Comparison of ENCODE assay signal across 14 cellular contexts in the genomic region with DNA sequence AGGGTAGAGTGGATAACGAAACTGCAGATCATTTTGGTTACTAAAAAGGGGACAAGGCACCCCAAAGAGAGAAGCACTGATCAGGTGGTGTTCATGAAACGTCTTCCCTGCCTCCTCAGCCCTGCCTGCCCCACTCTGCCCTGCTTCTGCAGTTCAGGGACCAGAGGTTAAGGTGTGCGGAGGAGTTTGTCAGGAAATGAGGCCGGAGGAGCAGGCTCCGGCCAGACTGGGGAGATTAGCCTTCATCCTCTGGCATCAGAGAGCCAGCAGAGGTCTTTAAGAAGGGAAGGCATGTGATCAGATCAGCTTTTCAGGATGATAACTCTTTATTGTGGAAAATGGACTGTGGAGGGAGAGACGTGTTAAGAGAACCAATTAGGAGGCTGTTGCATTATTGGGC.
DNase-seq lines count a peak whose midpoint lies in the region; TF ChIP-seq lines count a peak whose summit lies in the region.
"Had no signal": no experiment of that assay in that cellular context is flagged by ENCODE, and none has a peak within 500 bp of the region (broad histone marks: within the 10 kb centered on the region; RNA-seq: fewer than 3 reads in every experiment).

No MANE protein-coding gene starts in this region.

- TF ChIP-seq CTCF in CD14-positive monocyte (IDR thresholded peaks at IDR 0.05) (no peak), nephron progenitor cell (IDR thresholded peaks at IDR 0.05) (no peak)

- peaks cover 0 to 3% (median 0%) of the 10 kb centered on the region in 3 donors for H3K27me3 Mint-ChIP-seq in CD14-positive monocyte (ENCODE audit: low read depth in 3 of 3)
- H3K27me3 Mint-ChIP-seq in nephron progenitor cell (ENCODE audit: low read depth, poor library complexity) = no peaks in the 10 kb centered on the region

- H3K9me3 Mint-ChIP-seq in CD14-positive monocyte = peaks cover 0 to 3% (median 0%) of the 10 kb centered on the region in 7 donors
- H3K9me3 Mint-ChIP-seq in nephron progenitor cell = peaks cover 18% of the 10 kb centered on the region

- H3K27ac Mint-ChIP-seq in CD14-positive monocyte (peak overlapping the region in 5 of 7 donors; percentile 13 to 74 (median 40)), nephron progenitor cell (peak overlapping the region; percentile 74)

- H3K36me3 Mint-ChIP-seq in CD14-positive monocyte (no peaks in the 10 kb centered on the region), nephron progenitor cell (ENCODE audit: low read depth) (no peaks in the 10 kb centered on the region)

- intact Hi-C loops in CD14-positive monocyte (cut with micrococcal nuclease) = loop anchor here in 1 of 2 donors (5.0 kb wide), 1 partner anchor 43 kb away; no protein-coding TSS in a partner anchor

- DNase-seq in CD14-positive monocyte (ENCODE audit: low spot score) (no peak), NCI-H226 (peak; percentile 21), dermis blood vessel endothelial cell (peak; percentile 33), nephron progenitor cell (peak; percentile 4), cerebellar cortex (ENCODE audit: low spot score) (no peak), GM19240 (ENCODE audit: insufficient read length, low spot score) (no peak), CD1c-positive myeloid dendritic cell (ENCODE audit: extremely low spot score) (no peak)
- DNase-seq: COR-L47, EL, KG1, NCI-H1436, NCI-H2029, NCI-H2171 treated with DMSO at 0.1 percent for 48 hours, NCI-H748 treated with DMSO at 0.1 percent for 48 hours had no signal

- H3K4me3 Mint-ChIP-seq in CD14-positive monocyte = no peak overlapping the region
- H3K4me3 Mint-ChIP-seq in nephron progenitor cell = no peak overlapping the region

- H3K4me1 Mint-ChIP-seq in CD14-positive monocyte = peaks cover 11% of the 10 kb centered on the region
- peaks cover 29% of the 10 kb centered on the region for H3K4me1 Mint-ChIP-seq in nephron progenitor cell

Comparison
In these comparisons a context has a peak if more than half of its experiments do, and no peak if none do; other contexts are left out.
1. DNase-seq: peak in NCI-H226 (single experiment), dermis blood vessel endothelial cell (single experiment) and nephron progenitor cell (single experiment); none in CD14-positive monocyte (single experiment), cerebellar cortex (single experiment), GM19240 (single experiment) and CD1c-positive myeloid dendritic cell (single experiment).